Comparison of ENCODE assay signal across 1 cellular context in genomic region chr2:86140969-86141392, GRCh38.
A peak's percentile ranks its signal among the peaks of the same experiment; 100 is the strongest.
TF ChIP-seq lines count a peak whose summit lies in the region.

No MANE protein-coding gene starts in this region.

TF ChIP-seq in HEK293, 187 proteins besides CTCF, POLR2A, EP300 and RAD21 (continued from another document):
- 0 out of 2 replicates have a peak, but pooled peaks have one; percentile 15 for TF ChIP-seq PRDM10 (tag by site-specific recombination; IDR thresholded peaks at IDR 0.05)
- TF ChIP-seq AEBP2 (tag by site-specific recombination; IDR thresholded peaks at IDR 0.05; ENCODE audit: borderline replicate concordance), result no peak
- TF ChIP-seq ZNF701 (tag by site-specific recombination; IDR thresholded peaks at IDR 0.05), result no peak
TF ChIP-seq in HEK293: peak in this region for 1.
